10 cellular contexts compared by ENCODE assay signal in genomic region chr12:31321565-31322228, GRCh38. TPM values are rescaled to one million over a fixed set of nuclear protein-coding genes. Genes with fewer than 3 reads are reported as not detected.
DNase-seq lines count a peak whose midpoint lies in the region; ATAC-seq and TF ChIP-seq lines count a peak whose summit lies in the region.
"Had no signal": no experiment of that assay in that cellular context is flagged by ENCODE, and none has a peak within 500 bp of the region (broad histone marks: within the 10 kb centered on the region; RNA-seq: fewer than 3 reads in every experiment).

No MANE protein-coding gene starts in this region.

- H3K36me3 ChIP-seq in endocrine pancreas (ENCODE audit: control insufficient read depth, insufficient read depth, low read length) (no peaks in the 10 kb centered on the region), trophoblast cell (ENCODE audit: control insufficient read depth in 1 of 2, insufficient read depth in 2 of 2, low read length in 2 of 2) (no peaks in the 10 kb centered on the region)

- H3K79me1 ChIP-seq in trophoblast cell (ENCODE audit: low read length) = peaks cover 30% of the 10 kb centered on the region

- no peak for ATAC-seq in activated CD8-positive, alpha-beta memory T cell treated with anti-CD3 and anti-CD28 coated beads, Interleukin-2, amount 10 ng/mL, durations not matched to agents 7 days and 5 days
- no peak for ATAC-seq in GM18505 (IDR thresholded peaks at IDR 0.05; ENCODE audit: unreplicated experiment)

- peak overlapping the region; percentile 41 for H3K4me2 ChIP-seq in trophoblast cell (ENCODE audit: low read length)

- no peaks in the 10 kb centered on the region for H3K9me3 Mint-ChIP-seq in activated CD8-positive, alpha-beta memory T cell treated with anti-CD3 and anti-CD28 coated beads, Interleukin-2, amount 10 ng/mL, durations not matched to agents 7 days and 5 days (ENCODE audit: low read depth)

- H3K4me1 Mint-ChIP-seq in activated CD8-positive, alpha-beta memory T cell treated with anti-CD3 and anti-CD28 coated beads, Interleukin-2, amount 10 ng/mL, durations not matched to agents 7 days and 5 days = peaks cover 62% of the 10 kb centered on the region

- CTCF ChIA-PET in activated CD8-positive, alpha-beta memory T cell treated with anti-CD3 and anti-CD28 coated beads, Interleukin-2, amount 10 ng/mL, durations not matched to agents 7 days and 5 days (lab: Charles Lee) = interaction anchor here (2.1 kb wide), 1 partner anchor 49 kb away, joined by 8 read pairs; no protein-coding TSS in a partner anchor

- no peak for TF ChIP-seq POLR2A in GM18505 (IDR thresholded peaks at IDR 0.05; ENCODE audit: borderline replicate concordance, extremely low read depth, insufficient read depth, insufficient read length)

- no peak overlapping the region for H4K8ac ChIP-seq in trophoblast cell (ENCODE audit: low read depth, low read length)

- H3K27me3 Mint-ChIP-seq in activated CD8-positive, alpha-beta memory T cell treated with anti-CD3 and anti-CD28 coated beads, Interleukin-2, amount 10 ng/mL, durations not matched to agents 7 days and 5 days = no peaks in the 10 kb centered on the region

- peak overlapping the region; percentile 88 for H3K4ac ChIP-seq in trophoblast cell (ENCODE audit: low read depth, low read length)

- H3K9ac ChIP-seq in endocrine pancreas (ENCODE audit: control insufficient read depth, insufficient read depth, low read length) = no peak overlapping the region
- no peak overlapping the region for H3K9ac ChIP-seq in trophoblast cell (ENCODE audit: low read length)
- H3K9ac ChIP-seq: parathyroid adenoma had no signal

- H2BK12ac ChIP-seq in trophoblast cell (ENCODE audit: low read length) = no peak overlapping the region

- no CpG with 5 or more reads among the region's 3 CpGs for WGBS in trophoblast cell (ENCODE audit: extremely low coverage, insufficient coverage, insufficient read length)

- no peak overlapping the region for H3K18ac ChIP-seq in trophoblast cell (ENCODE audit: low read length)

- H2AK5ac ChIP-seq in trophoblast cell (ENCODE audit: low read length) = no peak overlapping the region

- H2BK120ac ChIP-seq in trophoblast cell (ENCODE audit: insufficient read depth, low read length, poor library complexity) = no peak overlapping the region

- H3K4me3 ChIP-seq in endocrine pancreas (ENCODE audit: control insufficient read depth, insufficient read depth, low read length) (peak overlapping the region; percentile 87), trophoblast cell (ENCODE audit: low read depth, low read length) (no peak overlapping the region)

- DNase-seq in activated CD8-positive, alpha-beta memory T cell treated with anti-CD3 and anti-CD28 coated beads, Interleukin-2, amount 10 ng/mL, durations not matched to agents 7 days and 5 days = no peak
- DNase-seq in activated CD8-positive, alpha-beta memory T cell treated with anti-CD3 and anti-CD28 coated beads for 24 hours = no peak
- DNase-seq in RKO (ENCODE audit: low spot score) (peak; percentile 27), trophoblast cell (no peak), substantia nigra (lab: John Stamatoyannopoulos, UW) (no peak), AG08396 (ENCODE audit: low spot score) (no peak)
- DNase-seq: SHP77 treated with DMSO at 0.1 percent for 48 hours had no signal

- no peak overlapping the region for H3K23ac ChIP-seq in trophoblast cell (ENCODE audit: low read length)

- H3K14ac ChIP-seq in trophoblast cell (ENCODE audit: low read length) = no peak overlapping the region

- H3K4me3 Mint-ChIP-seq in activated CD8-positive, alpha-beta memory T cell treated with anti-CD3 and anti-CD28 coated beads, Interleukin-2, amount 10 ng/mL, durations not matched to agents 7 days and 5 days = peak overlapping the region; percentile 59

- H3K36me3 Mint-ChIP-seq in activated CD8-positive, alpha-beta memory T cell treated with anti-CD3 and anti-CD28 coated beads, Interleukin-2, amount 10 ng/mL, durations not matched to agents 7 days and 5 days = peaks cover 10% of the 10 kb centered on the region

- H2BK5ac ChIP-seq in trophoblast cell (ENCODE audit: low read depth, low read length, poor library complexity) = no peak overlapping the region

- H4K91ac ChIP-seq in trophoblast cell (ENCODE audit: low read depth, low read length) = no peak overlapping the region

- no peak overlapping the region for H4K12ac ChIP-seq in trophoblast cell (ENCODE audit: low read depth, low read length)

- peaks cover 33% of the 10 kb centered on the region for H3K79me2 ChIP-seq in trophoblast cell (ENCODE audit: control insufficient read depth, insufficient read depth, low read length, poor library complexity)

- H3K27me3 ChIP-seq in endocrine pancreas (ENCODE audit: control insufficient read depth, insufficient read depth, low read length) (no peaks in the 10 kb centered on the region), trophoblast cell (ENCODE audit: insufficient read depth, low read length) (no peaks in the 10 kb centered on the region)

- H3K4me1 ChIP-seq in endocrine pancreas (ENCODE audit: control insufficient read depth, insufficient read depth, low read length) = peaks cover 23% of the 10 kb centered on the region
- no peaks in the 10 kb centered on the region for H3K4me1 ChIP-seq in trophoblast cell (ENCODE audit: control insufficient read depth in 1 of 2, insufficient read depth in 2 of 2, low read length in 2 of 2)

- H2AFZ ChIP-seq in trophoblast cell (ENCODE audit: insufficient read depth, low read length, poor library complexity) = no peak overlapping the region
- H2AFZ ChIP-seq: parathyroid adenoma had no signal

- H3K9me3 ChIP-seq in endocrine pancreas (ENCODE audit: control insufficient read depth, low read length) (no peaks in the 10 kb centered on the region), trophoblast cell (ENCODE audit: insufficient read depth, low read depth, low read length) (no peaks in the 10 kb centered on the region)

- H3K27ac ChIP-seq in trophoblast cell (ENCODE audit: low read depth, low read length) (no peak overlapping the region), substantia nigra (ENCODE audit: low read depth, low read length, poor library complexity, severe bottlenecking) (no peak overlapping the region)

- peak overlapping the region; percentile 84 for H3K27ac Mint-ChIP-seq in activated CD8-positive, alpha-beta memory T cell treated with anti-CD3 and anti-CD28 coated beads, Interleukin-2, amount 10 ng/mL, durations not matched to agents 7 days and 5 days

RNA-seq across cellular contexts. Expression of gene SINHCAF, which starts 4.3 kb away (rescaled TPM):
- total RNA-seq in activated CD8-positive, alpha-beta memory T cell treated with anti-CD3 and anti-CD28 coated beads, Interleukin-2, amount 10 ng/mL, durations not matched to agents 7 days and 5 days = 100 to 1,000 TPM in 1 of 2 experiments, 10 to 100 TPM in 1; 78.5 to 120 TPM
- 103 and 108 TPM in 2 replicates for polyA plus RNA-seq in trophoblast cell (2013)
